In genomic region chr12:41103614-41104013, GRCh38 we compare ENCODE assay signal across 19 cellular contexts.
"Had no signal": no experiment of that assay in that cellular context is flagged by ENCODE, and none has a peak within 500 bp of the region (broad histone marks: within the 10 kb centered on the region; RNA-seq: fewer than 3 reads in every experiment).

No MANE protein-coding gene starts in this region.

- H3K27me3 ChIP-seq: gastrocnemius medialis, sigmoid colon, spleen, upper lobe of right lung had no signal

- H3K4me3 ChIP-seq: gastrocnemius medialis, lower lobe of right lung, sigmoid colon, spleen, thoracic aorta, upper lobe of right lung had no signal

- DNase-seq: activated CD4-positive, alpha-beta memory T cell treated with anti-CD3 and anti-CD28 coated beads for 36 hours; activated CD4-positive, alpha-beta T cell treated with anti-CD3 and anti-CD28 coated beads for 48 hours; activated naive CD4-positive, alpha-beta T cell treated with Interleukin-2 at 50 U/mL for 16 hours; activated naive CD8-positive, alpha-beta T cell treated with anti-CD3 and anti-CD28 coated beads for 36 hours; activated T-cell treated with anti-CD3 and anti-CD28 coated beads, Interleukin-2, amount 50 U/mL, for 48 hours; amygdala; cortex of kidney; gastrocnemius medialis; kidney; lower lobe of right lung; mesendoderm; naive B cell; nucleus accumbens; sigmoid colon; spleen; stimulated activated CD4-positive, alpha-beta T cell treated with anti-CD3 and anti-CD28 coated beads, Interleukin-4, amount 100 ng/mL, for 1 hour; stimulated activated naive CD4-positive, alpha-beta T cell treated with Interleukin-2 at 50 U/mL for 16 hours; upper lobe of right lung had no signal

- H3K36me3 ChIP-seq: gastrocnemius medialis, lower lobe of right lung, sigmoid colon, spleen, thoracic aorta, upper lobe of right lung had no signal

- H3K27ac ChIP-seq: gastrocnemius medialis, lower lobe of right lung, spleen, thoracic aorta, upper lobe of right lung had no signal

- H3K9me3 ChIP-seq: gastrocnemius medialis, lower lobe of right lung, sigmoid colon, spleen, thoracic aorta, upper lobe of right lung had no signal

- ATAC-seq: lower lobe of right lung, upper lobe of right lung had no signal

- H3K4me1 ChIP-seq: gastrocnemius medialis, lower lobe of right lung, spleen, upper lobe of right lung had no signal
